In the genomic region with DNA sequence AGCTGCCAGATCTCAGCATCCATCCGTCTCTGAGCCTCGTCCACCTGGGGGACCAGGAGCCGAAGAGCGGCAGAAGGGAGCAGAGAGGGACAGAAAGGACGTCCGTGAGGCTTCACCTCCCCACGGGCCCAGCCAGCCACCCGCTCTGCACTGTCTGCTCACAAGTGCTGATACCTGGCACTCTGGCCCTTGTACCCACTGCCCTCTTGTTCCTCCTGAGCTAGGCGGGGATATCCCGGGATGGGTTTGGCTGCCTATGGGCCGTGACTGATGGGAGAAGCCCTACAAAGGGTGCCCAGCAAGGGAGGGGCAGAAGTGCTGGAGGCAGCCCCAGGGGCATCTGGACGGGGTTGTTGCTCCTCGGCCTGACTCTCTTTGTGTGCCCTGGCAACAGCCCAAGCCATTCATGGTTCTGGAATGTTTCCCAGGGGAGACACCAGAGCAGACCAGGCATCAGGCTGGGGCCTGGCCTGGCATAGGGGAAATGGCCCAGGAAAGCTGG, we compare ENCODE assay signal across 10 cellular contexts. TPM values are rescaled to one million over a fixed set of nuclear protein-coding genes. Genes with fewer than 3 reads are reported as not detected.
DNase-seq lines count a peak whose midpoint lies in the region; ATAC-seq, FAIRE-seq and TF ChIP-seq lines count a peak whose summit lies in the region.
"Had no signal": no experiment of that assay in that cellular context is flagged by ENCODE, and none has a peak within 500 bp of the region (broad histone marks: within the 10 kb centered on the region; RNA-seq: fewer than 3 reads in every experiment).

No MANE protein-coding gene starts in this region.

- no peaks in the 10 kb centered on the region for H3K27me3 ChIP-seq in astrocyte (ENCODE audit: insufficient read depth, low read length)
- H3K27me3 ChIP-seq in thyroid gland: no peaks in the 10 kb centered on the region

- no peak for FAIRE-seq in astrocyte (lab: Jason Lieb, UNC)

- H3K4me2 ChIP-seq in astrocyte (ENCODE audit: low read length): peak overlapping the region; percentile 27

- no peak overlapping the region for H3K27ac Mint-ChIP-seq in astrocyte (ENCODE audit: unreplicated experiment)
- H3K27ac Mint-ChIP-seq: T-helper 1 cell treated with Interleukin-12 subunit alpha and Interleukin-12 subunit beta and Interleukin-4 antibody, amounts not matched to agents 30 μg/mL and 1 μg/mL, for 36 hours had no signal

- peak; percentile 39 for DNase-seq in NCI-H510A treated with DMSO at 0.1 percent for 48 hours (lab: John Stamatoyannopoulos, UW)
- DNase-seq in NCI-H510A (lab: John Stamatoyannopoulos, UW): no peak
- DNase-seq in astrocyte (ENCODE audit: low read depth): peak; percentile 67
- DNase-seq in iPS-NIHi11 (ENCODE audit: low spot score): peak; percentile 75
- DNase-seq in thyroid gland: peak; percentile 91 to 95
- DNase-seq in stimulated activated CD4-positive, alpha-beta T cell treated with anti-CD3 and anti-CD28 coated beads, Interleukin-4, amount 100 ng/mL, for 4 hours: no peak

- ATAC-seq in GM18505 (IDR thresholded peaks at IDR 0.05; ENCODE audit: unreplicated experiment) (no peak), GM18858 (IDR thresholded peaks at IDR 0.05; ENCODE audit: unreplicated experiment) (no peak)

- no peaks in the 10 kb centered on the region for H3K9me3 Mint-ChIP-seq in astrocyte (ENCODE audit: unreplicated experiment)
- H3K9me3 Mint-ChIP-seq: T-helper 1 cell treated with Interleukin-12 subunit alpha and Interleukin-12 subunit beta and Interleukin-4 antibody, amounts not matched to agents 30 μg/mL and 1 μg/mL, for 36 hours had no signal

- no peak overlapping the region for H3K4me3 ChIP-seq in astrocyte (ENCODE audit: insufficient read depth, low read depth, low read length)
- H3K4me3 ChIP-seq in thyroid gland (replicated peaks in 1 of 3): no peak overlapping the region

- H3K4me1 ChIP-seq in astrocyte (ENCODE audit: insufficient read depth, low read length) (peaks cover 13% of the 10 kb centered on the region), thyroid gland (peaks cover 8 to 16% of the 10 kb centered on the region in 2 donors)

- WGBS in thyroid gland, 2 donors: 39 to 78% methylated on average over 8 to 9 of the region's 13 CpGs

- H3K79me2 ChIP-seq in astrocyte (ENCODE audit: insufficient read depth, low read length): no peaks in the 10 kb centered on the region

- peaks cover 27% of the 10 kb centered on the region for H3K36me3 Mint-ChIP-seq in astrocyte (ENCODE audit: low read depth, unreplicated experiment)

- no peak for TF ChIP-seq POLR2A in thyroid gland (IDR thresholded peaks at IDR 0.05)
- no peak for TF ChIP-seq POLR2A in GM18505 (IDR thresholded peaks at IDR 0.05; ENCODE audit: borderline replicate concordance, extremely low read depth, insufficient read depth, insufficient read length)

- peaks cover 43% of the 10 kb centered on the region for H4K20me1 ChIP-seq in astrocyte (ENCODE audit: insufficient read depth, low read length)

- peaks cover 4% of the 10 kb centered on the region for H3K4me1 Mint-ChIP-seq in astrocyte (ENCODE audit: low read depth, unreplicated experiment)

- no peak overlapping the region for H3K27ac ChIP-seq in astrocyte (ENCODE audit: low read depth, low read length)
- H3K27ac ChIP-seq in thyroid gland: peak overlapping the region in 2 of 3 donors; percentile 41 to 67
- H3K27ac ChIP-seq: C4-2B had no signal

- H3K9ac ChIP-seq in astrocyte (ENCODE audit: low read length): no peak overlapping the region

- peaks cover 10% of the 10 kb centered on the region for H3K36me3 ChIP-seq in astrocyte (ENCODE audit: insufficient read depth, low read length)
- H3K36me3 ChIP-seq in thyroid gland: peaks cover 45 to 50% of the 10 kb centered on the region in 2 donors

- intact Hi-C loops in thyroid gland (cut with DNase I): loop anchor here (5.0 kb wide), 1 partner anchor 93 kb away; no protein-coding TSS in a partner anchor

- TF ChIP-seq CTCF in astrocyte (IDR thresholded peaks at IDR 0.05; ENCODE audit: insufficient read depth, low read depth, low read length) (no peak), thyroid gland (IDR thresholded peaks at IDR 0.05) (no peak)

- H3K27me3 Mint-ChIP-seq in astrocyte (ENCODE audit: low read depth, unreplicated experiment): no peaks in the 10 kb centered on the region

- H3K9me3 ChIP-seq in astrocyte (ENCODE audit: insufficient read depth, low read depth, low read length): no peaks in the 10 kb centered on the region
- H3K9me3 ChIP-seq in thyroid gland: no peaks in the 10 kb centered on the region

- no peak overlapping the region for H2AFZ ChIP-seq in astrocyte (ENCODE audit: low read depth, low read length)

- no peak overlapping the region for H3K4me3 Mint-ChIP-seq in astrocyte (ENCODE audit: unreplicated experiment)
- H3K4me3 Mint-ChIP-seq: T-helper 1 cell treated with Interleukin-12 subunit alpha and Interleukin-12 subunit beta and Interleukin-4 antibody, amounts not matched to agents 30 μg/mL and 1 μg/mL, for 36 hours had no signal

RNA-seq across cellular contexts. Expression of gene LDLRAD2, which starts 57.6 kb away (rescaled TPM):
- total RNA-seq in astrocyte: 0.14 and 0.22 TPM in 2 replicates
- total RNA-seq in thyroid gland: under 1 TPM in 1 of 4 donors, not detected in 3; 0.22 TPM

Comparison
In these comparisons a context has a peak if more than half of its experiments do, and no peak if none do; other contexts are left out.
1. DNase-seq: peak in NCI-H510A treated with DMSO at 0.1 percent for 48 hours (single experiment), astrocyte (single experiment), iPS-NIHi11 (single experiment) and thyroid gland (2 of 2); none in NCI-H510A (single experiment) and stimulated activated CD4-positive, alpha-beta T cell treated with anti-CD3 and anti-CD28 coated beads, Interleukin-4, amount 100 ng/mL, for 4 hours (0 of 2).